Comparison of ENCODE assay signal across 15 cellular contexts in genomic region chr11:123742778-123743177, GRCh38. TPM values are rescaled to one million over a fixed set of nuclear protein-coding genes. Genes with fewer than 3 reads are reported as not detected.
A peak's percentile ranks its signal among the peaks of the same experiment; 100 is the strongest.
DNase-seq lines count a peak whose midpoint lies in the region; ATAC-seq lines count a peak whose summit lies in the region.
"Had no signal": no experiment of that assay in that cellular context is flagged by ENCODE, and none has a peak within 500 bp of the region (broad histone marks: within the 10 kb centered on the region; RNA-seq: fewer than 3 reads in every experiment).

No MANE protein-coding gene starts in this region.

- H3K9ac ChIP-seq in iPS-20b (ENCODE audit: low read depth, low read length) (peak overlapping the region; percentile 92; the same call in 1 of the 2 replicates), skeletal muscle tissue (ENCODE audit: low read depth in 1 of 3, low read length in 3 of 3) (no peak overlapping the region)

- peak overlapping the region; percentile 97 for H3K27ac Mint-ChIP-seq in activated naive CD8-positive, alpha-beta T cell
- H3K27ac Mint-ChIP-seq in activated naive CD8-positive, alpha-beta T cell treated with anti-CD3 and anti-CD28 coated beads for 36 hours, result no peak overlapping the region
- H3K27ac Mint-ChIP-seq in activated T-helper 17 cell treated with anti-CD3 and anti-CD28 coated beads, Interleukin-2, amount 50 U/mL, for 72 hours, result peak overlapping the region; percentile 86

- no peaks in the 10 kb centered on the region for H3K9me3 Mint-ChIP-seq in activated naive CD8-positive, alpha-beta T cell (ENCODE audit: low read depth)
- no peaks in the 10 kb centered on the region for H3K9me3 Mint-ChIP-seq in activated naive CD8-positive, alpha-beta T cell treated with anti-CD3 and anti-CD28 coated beads for 36 hours
- H3K9me3 Mint-ChIP-seq in activated T-helper 17 cell treated with anti-CD3 and anti-CD28 coated beads, Interleukin-2, amount 50 U/mL, for 72 hours, result no peaks in the 10 kb centered on the region
- H3K9me3 Mint-ChIP-seq: activated T-cell treated with anti-CD3 and anti-CD28 coated beads, Interleukin-2, amount 50 U/mL, for 24 hours had no signal

- H3K4me3 ChIP-seq in iPS-20b (ENCODE audit: low read length) (peak overlapping the region; percentile 82), skeletal muscle tissue (ENCODE audit: low read length in 3 of 3) (peak overlapping the region in 2 of 3 donors; percentile 9 to 77)

- H3K27me3 Mint-ChIP-seq in activated naive CD8-positive, alpha-beta T cell, result peaks cover 1% of the 10 kb centered on the region
- peaks cover 5% of the 10 kb centered on the region for H3K27me3 Mint-ChIP-seq in activated naive CD8-positive, alpha-beta T cell treated with anti-CD3 and anti-CD28 coated beads for 36 hours
- H3K27me3 Mint-ChIP-seq in activated T-helper 17 cell treated with anti-CD3 and anti-CD28 coated beads, Interleukin-2, amount 50 U/mL, for 72 hours, result no peaks in the 10 kb centered on the region
- H3K27me3 Mint-ChIP-seq: activated T-cell treated with anti-CD3 and anti-CD28 coated beads, Interleukin-2, amount 50 U/mL, for 24 hours had no signal

- H3K4me1 ChIP-seq in iPS-20b (ENCODE audit: insufficient read depth, low read length) (peaks cover 42% of the 10 kb centered on the region), skeletal muscle tissue (ENCODE audit: control insufficient read depth in 3 of 3, insufficient read depth in 3 of 3, low read length in 3 of 3) (peaks cover 10 to 16% (median 16%) of the 10 kb centered on the region in 3 donors)
- H3K4me1 ChIP-seq: SJSA1 had no signal

- peak overlapping the region; percentile 90 for H3K27ac ChIP-seq in iPS-20b (ENCODE audit: low read length)
- no peak overlapping the region for H3K27ac ChIP-seq in skeletal muscle tissue (ENCODE audit: low read depth, low read length)
- H3K27ac ChIP-seq: breast epithelium, SJSA1 had no signal

- H3K27me3 ChIP-seq in iPS-20b (ENCODE audit: insufficient read depth, low read length) (no peaks in the 10 kb centered on the region), skeletal muscle tissue (ENCODE audit: control insufficient read depth in 3 of 3, insufficient read depth in 3 of 3, low read length in 3 of 3) (no peaks in the 10 kb centered on the region)
- H3K27me3 ChIP-seq: breast epithelium, SJSA1 had no signal

- ATAC-seq in activated T-helper 17 cell treated with anti-CD3 and anti-CD28 coated beads, Interleukin-2, amount 50 U/mL, for 72 hours (replicated peaks), result no peak
- ATAC-seq in HG03135 (IDR thresholded peaks at IDR 0.05; ENCODE audit: unreplicated experiment), result no peak

- H3K36me3 Mint-ChIP-seq in activated naive CD8-positive, alpha-beta T cell, result peaks cover 9% of the 10 kb centered on the region
- peaks cover 9% of the 10 kb centered on the region for H3K36me3 Mint-ChIP-seq in activated naive CD8-positive, alpha-beta T cell treated with anti-CD3 and anti-CD28 coated beads for 36 hours
- H3K36me3 Mint-ChIP-seq in activated T-helper 17 cell treated with anti-CD3 and anti-CD28 coated beads, Interleukin-2, amount 50 U/mL, for 72 hours (ENCODE audit: low read depth), result peaks cover 18% of the 10 kb centered on the region

- DNase-seq in activated naive CD8-positive, alpha-beta T cell treated with anti-CD3 and anti-CD28 coated beads for 36 hours, result no peak
- no peak for DNase-seq in activated CD8-positive, alpha-beta memory T cell treated with anti-CD3 and anti-CD28 coated beads, Interleukin-2, amount 50 U/mL, for 48 hours
- DNase-seq in ecto neural progenitor cell (ENCODE audit: low spot score), result no peak
- DNase-seq: EL; NCI-H774; stimulated activated CD4-positive, alpha-beta T cell treated with anti-CD3 and anti-CD28 coated beads, Interleukin-12 subunit alpha, Interleukin-12 subunit beta, amount 100 ng/mL, for 4 hours had no signal

- H3K9me3 ChIP-seq in iPS-20b (ENCODE audit: insufficient read depth, low read depth, low read length) (peaks cover 14% of the 10 kb centered on the region), skeletal muscle tissue (ENCODE audit: control insufficient read depth in 3 of 3, low read length in 3 of 3) (no peaks in the 10 kb centered on the region)
- H3K9me3 ChIP-seq: breast epithelium, SJSA1 had no signal

- H3K4me3 Mint-ChIP-seq in activated naive CD8-positive, alpha-beta T cell, result peak overlapping the region; percentile 97
- H3K4me3 Mint-ChIP-seq in activated naive CD8-positive, alpha-beta T cell treated with anti-CD3 and anti-CD28 coated beads for 36 hours, result no peak overlapping the region
- peak overlapping the region; percentile 85 for H3K4me3 Mint-ChIP-seq in activated T-helper 17 cell treated with anti-CD3 and anti-CD28 coated beads, Interleukin-2, amount 50 U/mL, for 72 hours

- peaks cover 26% of the 10 kb centered on the region for H3K36me3 ChIP-seq in iPS-20b (ENCODE audit: insufficient read depth, low read depth, low read length)
- peaks cover 5 to 6% (median 5%) of the 10 kb centered on the region in 3 donors for H3K36me3 ChIP-seq in skeletal muscle tissue (ENCODE audit: control insufficient read depth in 3 of 3, insufficient read depth in 3 of 3, low read length in 3 of 3)
- H3K36me3 ChIP-seq: breast epithelium had no signal

- peaks cover 30% of the 10 kb centered on the region for H3K4me1 Mint-ChIP-seq in activated naive CD8-positive, alpha-beta T cell (ENCODE audit: low read depth)
- H3K4me1 Mint-ChIP-seq in activated naive CD8-positive, alpha-beta T cell treated with anti-CD3 and anti-CD28 coated beads for 36 hours, result peaks cover 24% of the 10 kb centered on the region
- peaks cover 6% of the 10 kb centered on the region for H3K4me1 Mint-ChIP-seq in activated T-helper 17 cell treated with anti-CD3 and anti-CD28 coated beads, Interleukin-2, amount 50 U/mL, for 72 hours

RNA-seq across cellular contexts. Expression of gene ZNF202, which starts 1.3 kb away (rescaled TPM):
- 10 to 100 TPM; 14.4 to 18.6 TPM for total RNA-seq in activated naive CD8-positive, alpha-beta T cell treated with anti-CD3 and anti-CD28 coated beads for 36 hours
- total RNA-seq in activated T-helper 17 cell treated with anti-CD3 and anti-CD28 coated beads, Interleukin-2, amount 50 U/mL, for 72 hours, result 10 to 100 TPM in 1 of 2 donors, 1 to 10 TPM in 1; 6.0 to 18.3 TPM
- 9.4 TPM for total RNA-seq in skeletal muscle tissue

RNA-seq across cellular contexts. Expression of gene OR6X1, which starts 11.5 kb away (rescaled TPM):
- total RNA-seq in activated naive CD8-positive, alpha-beta T cell treated with anti-CD3 and anti-CD28 coated beads for 36 hours, result not detected
- not detected for total RNA-seq in activated T-helper 17 cell treated with anti-CD3 and anti-CD28 coated beads, Interleukin-2, amount 50 U/mL, for 72 hours
- not detected for total RNA-seq in skeletal muscle tissue
- total RNA-seq: breast epithelium, epithelial cell of proximal tubule, SJSA1 had no signal
